In genomic region chr1:42658880-42659337, GRCh38 we compare ENCODE assay signal across 8 cellular contexts. TPM values are rescaled to one million over a fixed set of nuclear protein-coding genes. Genes with fewer than 3 reads are reported as not detected.
DNase-seq lines count a peak whose midpoint lies in the region; ATAC-seq and TF ChIP-seq lines count a peak whose summit lies in the region.

No MANE protein-coding gene starts in this region.

- peak overlapping the region; percentile 94 to 98 for H3K27ac Mint-ChIP-seq in activated naive CD4-positive, alpha-beta T cell treated with anti-CD3 and anti-CD28 coated beads, Interleukin-2, amount 50 U/mL, for 72 hours

- no peak for DNase-seq in BJ (ENCODE audit: low read depth)
- DNase-seq in HFF-Myc (ENCODE audit: extremely low read depth, low read depth): no peak
- DNase-seq in activated naive CD4-positive, alpha-beta T cell treated with anti-CD3 and anti-CD28 coated beads, Interleukin-2, amount 50 U/mL, for 72 hours (ENCODE audit: low spot score in 2 of 2): no peak
- DNase-seq in stimulated activated CD4-positive, alpha-beta T cell treated with anti-CD3 and anti-CD28 coated beads, Interleukin-2, amount 100 ng/mL, for 48 hours: no peak
- DNase-seq in SHP77 treated with DMSO at 0.1 percent for 48 hours (lab: John Stamatoyannopoulos, UW): no peak
- no peak for DNase-seq in RPMI8226

- H3K27me3 ChIP-seq in BJ (ENCODE audit: control insufficient read depth, insufficient read depth, low read length) (no peaks in the 10 kb centered on the region), iPS-20b (ENCODE audit: insufficient read depth, low read length) (0 out of 2 replicates have a peak, but pooled peaks cover 2% of the 10 kb centered on the region), subcutaneous abdominal adipose tissue (ENCODE audit: control insufficient read depth in 5 of 5, insufficient read depth in 4 of 5, low read length in 5 of 5) (no peaks in the 10 kb centered on the region)

- no peaks in the 10 kb centered on the region for H3K9me3 ChIP-seq in iPS-20b (ENCODE audit: insufficient read depth, low read depth, low read length)
- no peaks in the 10 kb centered on the region for H3K9me3 ChIP-seq in subcutaneous abdominal adipose tissue (ENCODE audit: control insufficient read depth in 5 of 5, low read length in 5 of 5)

- H3K9ac ChIP-seq in iPS-20b (ENCODE audit: low read depth, low read length) (peak overlapping the region; percentile 91), subcutaneous abdominal adipose tissue (ENCODE audit: low read length in 5 of 5) (peak overlapping the region; percentile 83 to 98 (median 87))

- ATAC-seq in activated naive CD4-positive, alpha-beta T cell treated with anti-CD3 and anti-CD28 coated beads, Interleukin-2, amount 50 U/mL, for 72 hours: no peak

- peak overlapping the region; percentile 95 for H3K27ac ChIP-seq in iPS-20b (ENCODE audit: low read length)
- H3K27ac ChIP-seq in subcutaneous abdominal adipose tissue (ENCODE audit: low read depth, low read length): peak overlapping the region; percentile 74

- H3K9me3 Mint-ChIP-seq in activated naive CD4-positive, alpha-beta T cell treated with anti-CD3 and anti-CD28 coated beads, Interleukin-2, amount 50 U/mL, for 72 hours: no peaks in the 10 kb centered on the region

- POLR2A ChIA-PET in BJ (lab: Charles Lee): no interaction called here

- CTCF ChIA-PET in BJ (lab: Yijun Ruan, JAX): interaction anchor here (2.0 kb wide), 1 partner anchor 13 kb away, joined by 5 read pairs; no protein-coding TSS in a partner anchor

- peak overlapping the region; percentile 67 for H3K4me3 ChIP-seq in BJ (ENCODE audit: low read depth, low read length)
- peak overlapping the region; percentile 67 for H3K4me3 ChIP-seq in HFF-Myc (replicated peaks; ENCODE audit: low read depth, low read length)
- peak overlapping the region; percentile 95 for H3K4me3 ChIP-seq in iPS-20b (ENCODE audit: low read length)
- H3K4me3 ChIP-seq in subcutaneous abdominal adipose tissue (ENCODE audit: low read depth in 1 of 5, low read length in 5 of 5): peak overlapping the region; percentile 95 to 99 (median 98)

- H3K4me1 ChIP-seq in iPS-20b (ENCODE audit: insufficient read depth, low read length): no peaks in the 10 kb centered on the region
- H3K4me1 ChIP-seq in subcutaneous abdominal adipose tissue (ENCODE audit: control insufficient read depth in 5 of 5, insufficient read depth in 5 of 5, low read length in 5 of 5): peaks cover 10 to 19% (median 18%) of the 10 kb centered on the region in 5 donors

- H3K36me3 ChIP-seq in BJ (ENCODE audit: control insufficient read depth, insufficient read depth, low read length) (no peaks in the 10 kb centered on the region), iPS-20b (ENCODE audit: insufficient read depth, low read depth, low read length) (peaks cover 40% of the 10 kb centered on the region), subcutaneous abdominal adipose tissue (ENCODE audit: control insufficient read depth in 5 of 5, insufficient read depth in 5 of 5, low read length in 5 of 5) (peaks cover 11 to 21% (median 19%) of the 10 kb centered on the region in 5 donors)

- no peak for TF ChIP-seq CTCF in BJ (IDR thresholded peaks at IDR 0.05; ENCODE audit: insufficient read depth, low read depth, low read length)
- no peak for TF ChIP-seq CTCF in HFF-Myc (IDR thresholded peaks at IDR 0.05; ENCODE audit: low read depth, low read length, missing control alignments)

- H3K36me3 Mint-ChIP-seq in activated naive CD4-positive, alpha-beta T cell treated with anti-CD3 and anti-CD28 coated beads, Interleukin-2, amount 50 U/mL, for 72 hours: peaks cover 29 to 34% of the 10 kb centered on the region in 2 donors

RNA-seq across cellular contexts. Expression of gene PPIH, which starts 0.7 kb away (rescaled TPM):
- 20.3 and 37.6 TPM in 2 replicates for polyA plus RNA-seq in BJ (2011; rRNA removed)
- polyA minus RNA-seq in BJ (2011; rRNA and poly(A)+ RNA removed): 10.7 and 11.1 TPM in 2 replicates
- total RNA-seq in activated naive CD4-positive, alpha-beta T cell treated with anti-CD3 and anti-CD28 coated beads, Interleukin-2, amount 50 U/mL, for 72 hours: 100 to 1,000 TPM in 1 of 2 donors, 10 to 100 TPM in 1; 93.6 to 101 TPM

RNA-seq across cellular contexts. Expression of gene YBX1, which starts 23.3 kb away (rescaled TPM):
- 387 and 486 TPM in 2 replicates for polyA plus RNA-seq in BJ (2011; rRNA removed)
- polyA minus RNA-seq in BJ (2011; rRNA and poly(A)+ RNA removed): 121 and 144 TPM in 2 replicates
- total RNA-seq in activated naive CD4-positive, alpha-beta T cell treated with anti-CD3 and anti-CD28 coated beads, Interleukin-2, amount 50 U/mL, for 72 hours: 1,000 to 10,000 TPM in 1 of 2 donors, 100 to 1,000 TPM in 1; 926 to 1,058 TPM
